Comparison of ENCODE assay signal across 9 cellular contexts in genomic region chr19:24054044-24054935, GRCh38. TPM values are rescaled to one million over a fixed set of nuclear protein-coding genes. Genes with fewer than 3 reads are reported as not detected.
A peak's percentile ranks its signal among the peaks of the same experiment; 100 is the strongest.
DNase-seq lines count a peak whose midpoint lies in the region; ATAC-seq lines count a peak whose summit lies in the region.
"Had no signal": no experiment of that assay in that cellular context is flagged by ENCODE, and none has a peak within 500 bp of the region (broad histone marks: within the 10 kb centered on the region; RNA-seq: fewer than 3 reads in every experiment).

No MANE protein-coding gene starts in this region.

- peak; percentile 76 for ATAC-seq in HG02885 (IDR thresholded peaks at IDR 0.05; ENCODE audit: poor library complexity, unreplicated experiment)
- ATAC-seq in left lobe of liver = peak; percentile 38
- no peak for ATAC-seq in GM21390 (IDR thresholded peaks at IDR 0.05; ENCODE audit: unreplicated experiment)
- no peak for ATAC-seq in GM21576 (IDR thresholded peaks at IDR 0.05; ENCODE audit: unreplicated experiment)
- ATAC-seq in GM21723 (IDR thresholded peaks at IDR 0.05; ENCODE audit: unreplicated experiment) = no peak

- H3K9me3 Mint-ChIP-seq in activated naive CD8-positive, alpha-beta T cell (ENCODE audit: low read depth) = no peaks in the 10 kb centered on the region
- H3K9me3 Mint-ChIP-seq: memory B cell had no signal

- peak overlapping the region; percentile 58 for H3K27ac Mint-ChIP-seq in activated naive CD8-positive, alpha-beta T cell
- H3K27ac Mint-ChIP-seq: memory B cell had no signal

- no peaks in the 10 kb centered on the region for H3K27me3 Mint-ChIP-seq in activated naive CD8-positive, alpha-beta T cell
- H3K27me3 Mint-ChIP-seq: memory B cell had no signal

- no peak overlapping the region for H3K4me3 Mint-ChIP-seq in activated naive CD8-positive, alpha-beta T cell
- H3K4me3 Mint-ChIP-seq: memory B cell had no signal

- peaks cover 30% of the 10 kb centered on the region for H3K36me3 Mint-ChIP-seq in activated naive CD8-positive, alpha-beta T cell

- DNase-seq in AG20443 (ENCODE audit: low spot score) (peak; percentile 47), left lobe of liver (ENCODE audit: low spot score) (peak; percentile 51), NCI-H1417 treated with DMSO at 0.1 percent for 48 hours (lab: John Stamatoyannopoulos, UW) (no peak)

- peaks cover 8% of the 10 kb centered on the region for H3K4me1 Mint-ChIP-seq in activated naive CD8-positive, alpha-beta T cell (ENCODE audit: low read depth)

RNA-seq across cellular contexts. Expression of gene ZNF254, which starts 32.7 kb away (rescaled TPM):
- 5.8 TPM for total RNA-seq in left lobe of liver

Comparison
In these comparisons a context has a peak if more than half of its experiments do, and no peak if none do; other contexts are left out.
1. ATAC-seq: peak in HG02885 (single experiment) and left lobe of liver (single experiment); none in GM21390 (single experiment), GM21576 (single experiment) and GM21723 (single experiment).